ENCODE assay signal across 7 cellular contexts in genomic region chr20:30723511-30723910, GRCh38.
A peak's percentile ranks its signal among the peaks of the same experiment; 100 is the strongest.
DNase-seq lines count a peak whose midpoint lies in the region; ATAC-seq and TF ChIP-seq lines count a peak whose summit lies in the region.
"Not testable (repeated sequence)": the region's sequence is repeated elsewhere in the genome, so short reads cannot be mapped to it uniquely, and the experiment has no call there.

No MANE protein-coding gene starts in this region.

- H3K36me3 Mint-ChIP-seq in activated T-cell treated with anti-CD3 and anti-CD28 coated beads, Interleukin-2, amount 50 U/mL, for 72 hours (ENCODE audit: insufficient read depth in 2 of 2); dendritic cell treated with granulocyte-macrophage colony-stimulating factor and Interleukin-4, amounts not matched to agents 40 ng/mL and 50 ng/mL, for 4 days (ENCODE audit: low read depth): not testable (repeated sequence)

- peak overlapping the region; percentile 71 to 82 for H3K4me3 Mint-ChIP-seq in activated T-cell treated with anti-CD3 and anti-CD28 coated beads, Interleukin-2, amount 50 U/mL, for 72 hours
- H3K4me3 Mint-ChIP-seq in dendritic cell treated with granulocyte-macrophage colony-stimulating factor and Interleukin-4, amounts not matched to agents 40 ng/mL and 50 ng/mL, for 4 days, result peak overlapping the region; percentile 70

- not testable (repeated sequence) for H3K9me3 Mint-ChIP-seq in activated T-cell treated with anti-CD3 and anti-CD28 coated beads, Interleukin-2, amount 50 U/mL, for 72 hours; dendritic cell treated with granulocyte-macrophage colony-stimulating factor and Interleukin-4, amounts not matched to agents 40 ng/mL and 50 ng/mL, for 4 days

- POLR2A ChIA-PET in SK-N-SH (lab: Yijun Ruan, JAX), result not testable (repeated sequence)

- H3K4me2 ChIP-seq in SK-N-SH, result peak overlapping the region; percentile 65; the same call in 1 of the 2 replicates

- H3K36me3 ChIP-seq in HAP-1 (replicated peaks); SK-N-SH (replicated peaks in 1 of 2; ENCODE audit: control insufficient read depth in 1 of 2, insufficient read depth in 2 of 2, low read length in 1 of 2); heart right ventricle: not testable (repeated sequence)

- H2AFZ ChIP-seq in SK-N-SH (ENCODE audit: low read depth), result not testable (repeated sequence)

- H3K27me3 Mint-ChIP-seq in activated T-cell treated with anti-CD3 and anti-CD28 coated beads, Interleukin-2, amount 50 U/mL, for 72 hours (ENCODE audit: low read depth), result not testable (repeated sequence)
- H3K27me3 Mint-ChIP-seq in dendritic cell treated with granulocyte-macrophage colony-stimulating factor and Interleukin-4, amounts not matched to agents 40 ng/mL and 50 ng/mL, for 4 days, result peaks cover 17% of the 10 kb centered on the region

- TF ChIP-seq POLR2A in lower leg skin (IDR thresholded peaks at IDR 0.05), result not testable (repeated sequence)

- ATAC-seq in activated T-cell treated with anti-CD3 and anti-CD28 coated beads, Interleukin-2, amount 50 U/mL, for 72 hours (replicated peaks in 1 of 2); heart right ventricle: not testable (repeated sequence)

- H4K20me1 ChIP-seq in SK-N-SH (ENCODE audit: insufficient read depth), result not testable (repeated sequence)

- not testable (repeated sequence) for TF ChIP-seq EP300 in SK-N-SH (IDR thresholded peaks at IDR 0.05; ENCODE audit: borderline replicate concordance in 1 of 2, low read depth in 1 of 2, low read length in 1 of 2)

- H3K4me1 Mint-ChIP-seq in activated T-cell treated with anti-CD3 and anti-CD28 coated beads, Interleukin-2, amount 50 U/mL, for 72 hours (ENCODE audit: low read depth); dendritic cell treated with granulocyte-macrophage colony-stimulating factor and Interleukin-4, amounts not matched to agents 40 ng/mL and 50 ng/mL, for 4 days (ENCODE audit: low read depth): not testable (repeated sequence)

- WGBS in SK-N-SH (ENCODE audit: low lambda C conversion rate), result no CpG with 5 or more reads among the region's 27 CpGs
- 5 to 7% methylated on average over 27 of the region's 27 CpGs for WGBS in heart right ventricle, 2 donors
- WGBS in lower leg skin, 2 donors, result 1 to 17% methylated on average over 16 to 20 of the region's 27 CpGs

- not testable (repeated sequence) for TF ChIP-seq CTCF in SK-N-SH (IDR thresholded peaks at IDR 0.05); heart right ventricle (IDR thresholded peaks at IDR 0.05); lower leg skin (IDR thresholded peaks at IDR 0.05)

- not testable (repeated sequence) for H3K9me2 ChIP-seq in SK-N-SH

- not testable (repeated sequence) for H3K27ac ChIP-seq in SK-N-SH (ENCODE audit: low read depth in 2 of 2, low read length in 1 of 2)
- peak overlapping the region in 1 of 10 donors; percentile 22 for H3K27ac ChIP-seq in heart right ventricle

- not testable (repeated sequence) for H3K4me1 ChIP-seq in HAP-1; SK-N-SH (ENCODE audit: control insufficient read depth in 1 of 2, insufficient read depth in 2 of 2, low read depth in 1 of 2, low read length in 1 of 2); heart right ventricle

- H3K27ac Mint-ChIP-seq in activated T-cell treated with anti-CD3 and anti-CD28 coated beads, Interleukin-2, amount 50 U/mL, for 72 hours; dendritic cell treated with granulocyte-macrophage colony-stimulating factor and Interleukin-4, amounts not matched to agents 40 ng/mL and 50 ng/mL, for 4 days: not testable (repeated sequence)

- H3K27me3 ChIP-seq in HAP-1 (ENCODE audit: low read depth); SK-N-SH (ENCODE audit: insufficient read depth); heart right ventricle: not testable (repeated sequence)

- DNase-seq in HAP-1 (ENCODE audit: low spot score in 2 of 2), result peak in 1 of 2 experiments; percentile 18
- DNase-seq in SK-N-SH; activated T-cell treated with anti-CD3 and anti-CD28 coated beads, Interleukin-2, amount 50 U/mL, for 72 hours; lower leg skin (ENCODE audit: low spot score in 2 of 2): not testable (repeated sequence)
- DNase-seq in heart right ventricle, result peak in 1 of 2 donors; percentile 4
- DNase-seq in retina, result peak; percentile 21

- not testable (repeated sequence) for H3K79me2 ChIP-seq in SK-N-SH (ENCODE audit: insufficient read depth)

- H3F3A ChIP-seq in SK-N-SH (replicated peaks; ENCODE audit: insufficient read depth), result not testable (repeated sequence)

- in situ Hi-C loops in HAP-1 (cut with MboI; ENCODE audit: low sequenced_read_pairs), result not testable (repeated sequence)

- TF ChIP-seq RAD21 in SK-N-SH (IDR thresholded peaks at IDR 0.05; ENCODE audit: low read length), result not testable (repeated sequence)

- H3K9ac ChIP-seq in SK-N-SH, result not testable (repeated sequence)

- CTCF ChIA-PET in SK-N-SH (lab: Yijun Ruan, JAX), result not testable (repeated sequence)

- intact Hi-C loops in dendritic cell treated with granulocyte-macrophage colony-stimulating factor and Interleukin-4, amounts not matched to agents 40 ng/mL and 50 ng/mL, for 4 days (cut with micrococcal nuclease); heart right ventricle (cut with DNase I); lower leg skin (cut with DNase I; ENCODE audit: low total_unique reads): not testable (repeated sequence)

- peak overlapping the region; percentile 53 for H3K4me3 ChIP-seq in HAP-1
- peak overlapping the region; percentile 35 to 38; a peak in 3 of 4 replicates for H3K4me3 ChIP-seq in SK-N-SH (ENCODE audit: low read depth in 2 of 2, low read length in 1 of 2)
- peak overlapping the region in 9 of 10 donors; percentile 27 to 56 (median 43) for H3K4me3 ChIP-seq in heart right ventricle
- peak overlapping the region; percentile 30 for H3K4me3 ChIP-seq in lower leg skin (ENCODE audit: low read depth, poor library complexity, severe bottlenecking)

- not testable (repeated sequence) for H3K9me3 ChIP-seq in HAP-1, SK-N-SH, heart right ventricle
